In genomic region chr19:3572855-3573161, GRCh38 we compare ENCODE assay signal across 8 cellular contexts. TPM values are rescaled to one million over a fixed set of nuclear protein-coding genes. Genes with fewer than 3 reads are reported as not detected.
DNase-seq lines count a peak whose midpoint lies in the region; ATAC-seq and TF ChIP-seq lines count a peak whose summit lies in the region.

Gene HMG20B (plus strand): TSS chr19:3572944. CDS start chr19:3573310, 366 bp downstream.

- H3K4me3 ChIP-seq in GM08714 (ENCODE audit: low read length), result peak within 1 kb of the TSS; percentile 92
- peak within 1 kb of the TSS; percentile 100 for H3K4me3 ChIP-seq in SJCRH30
- peak within 1 kb of the TSS; percentile 85 for H3K4me3 ChIP-seq in fibroblast of mammary gland (ENCODE audit: control insufficient read depth, low read depth, low read length)
- peak within 1 kb of the TSS; percentile 90 for H3K4me3 ChIP-seq in osteoblast (ENCODE audit: insufficient read depth, low read length)

- H3K79me2 ChIP-seq in osteoblast (ENCODE audit: insufficient read depth, low read length), result peaks cover 5% of the 10 kb centered on the region

- H4K20me1 ChIP-seq in osteoblast (ENCODE audit: insufficient read depth, low read length), result no peaks in the 10 kb centered on the region

- H3K27me3 ChIP-seq in SJCRH30, result no peaks in the 10 kb centered on the region
- no peaks in the 10 kb centered on the region for H3K27me3 ChIP-seq in osteoblast (ENCODE audit: insufficient read depth, low read length)

- DNase-seq in SJCRH30 (no peak), fibroblast of mammary gland (ENCODE audit: low read depth) (no peak), osteoblast (ENCODE audit: insufficient read length, low spot score, missing footprints) (no peak), NCI-H1930 (lab: John Stamatoyannopoulos, UW) (no peak)
- no peak for DNase-seq in stimulated activated naive CD4-positive, alpha-beta T cell (lab: John Stamatoyannopoulos, UW)

- H3K4me1 ChIP-seq in SJCRH30 (peaks cover 23% of the 10 kb centered on the region), osteoblast (ENCODE audit: insufficient read depth, low read length) (peaks cover 7% of the 10 kb centered on the region)

- H3K27ac ChIP-seq in SJCRH30 (peak within 1 kb of the TSS; percentile 78), osteoblast (ENCODE audit: low read depth, low read length) (peak within 1 kb of the TSS; percentile 78)

- peak within 1 kb of the TSS; percentile 100 for H2AFZ ChIP-seq in osteoblast (ENCODE audit: low read length)

- no peak for TF ChIP-seq CTCF in fibroblast of mammary gland (conservative IDR thresholded peaks at IDR 0.05; ENCODE audit: control insufficient read depth, insufficient read depth, low read depth, low read length)
- TF ChIP-seq CTCF in osteoblast (IDR thresholded peaks at IDR 0.05; ENCODE audit: extremely low read depth, low read depth, low read length), result no peak

- H3K36me3 ChIP-seq in SJCRH30 (peaks cover 19% of the 10 kb centered on the region), osteoblast (ENCODE audit: insufficient read depth, low read length) (peaks cover 11% of the 10 kb centered on the region)

- peak within 1 kb of the TSS; percentile 94 for H3K4me2 ChIP-seq in osteoblast (ENCODE audit: insufficient read depth, low read length)

- ATAC-seq in HG02885 (IDR thresholded peaks at IDR 0.05; ENCODE audit: poor library complexity, unreplicated experiment) (no peak), GM21723 (IDR thresholded peaks at IDR 0.05; ENCODE audit: unreplicated experiment) (no peak)

- H3K9me3 ChIP-seq in SJCRH30 (replicated peaks) (no peaks in the 10 kb centered on the region), osteoblast (ENCODE audit: low read depth, low read length) (no peaks in the 10 kb centered on the region)

RNA-seq across cellular contexts. Expression of gene HMG20B, which starts in this region (rescaled TPM):
- total RNA-seq in SJCRH30 (2014; rRNA removed; shearing (Covaris generic)), result 45.0 and 48.0 TPM in 2 replicates
- total RNA-seq in osteoblast, result 57.2 and 65.9 TPM in 2 replicates
